ENCODE assay signal across 8 cellular contexts in genomic region chr2:71923887-71924533, GRCh38.
A peak's percentile ranks its signal among the peaks of the same experiment; 100 is the strongest.
DNase-seq lines count a peak whose midpoint lies in the region; ATAC-seq, FAIRE-seq and TF ChIP-seq lines count a peak whose summit lies in the region.

No MANE protein-coding gene starts in this region.

- peak; percentile 84 for DNase-seq in G401 (ENCODE audit: low spot score)
- peak; percentile 73 for DNase-seq in MV-4-11 (lab: John Stamatoyannopoulos, UW)
- DNase-seq in SKM-1 (lab: John Stamatoyannopoulos, UW; ENCODE audit: unreplicated experiment), result peak; percentile 60
- no peak for DNase-seq in ascending aorta (ENCODE audit: low spot score in 2 of 2)
- DNase-seq in hypothalamus (lab: John Stamatoyannopoulos, UW), result peak in 31 of 51 donors; percentile 8 to 71 (median 37)
- DNase-seq in small intestine, result peak; percentile 82

- in situ Hi-C loops in G401 (cut with HindIII; ENCODE audit: low sequenced_read_pairs), result no loop called here

- H3K9me3 ChIP-seq in ascending aorta, result no peaks in the 10 kb centered on the region
- no peaks in the 10 kb centered on the region for H3K9me3 ChIP-seq in small intestine (ENCODE audit: control insufficient read depth, low read depth)

- TF ChIP-seq CTCF in ascending aorta (IDR thresholded peaks at IDR 0.05), result peak; percentile 58 to 85 (median 78)

- ATAC-seq in GM21723 (IDR thresholded peaks at IDR 0.05; ENCODE audit: unreplicated experiment), result peak; percentile 84
- ATAC-seq in HG02973 (IDR thresholded peaks at IDR 0.05; ENCODE audit: unreplicated experiment), result no peak

- H3K27ac ChIP-seq in ascending aorta, result no peak overlapping the region
- H3K27ac ChIP-seq in small intestine (ENCODE audit: low read depth in 1 of 2, low read length in 1 of 2), result no peak overlapping the region

- H3K4me3 ChIP-seq in ascending aorta (no peak overlapping the region), small intestine (ENCODE audit: low read depth in 1 of 2, low read length in 2 of 2) (no peak overlapping the region)

- WGBS in small intestine, 3 donors, result 23 to 34% (median 23%) methylated on average over 7 of the region's 7 CpGs

- no peak for FAIRE-seq in small intestine (lab: Jason Lieb, UNC)

- H3K36me3 ChIP-seq in ascending aorta (no peaks in the 10 kb centered on the region), small intestine (ENCODE audit: control insufficient read depth in 2 of 2, insufficient read depth in 2 of 2, low read length in 2 of 2) (no peaks in the 10 kb centered on the region)

- no peaks in the 10 kb centered on the region for H3K27me3 ChIP-seq in ascending aorta
- no peaks in the 10 kb centered on the region for H3K27me3 ChIP-seq in small intestine (ENCODE audit: control insufficient read depth in 2 of 2, insufficient read depth in 2 of 2, low read length in 2 of 2)

- intact Hi-C loops in ascending aorta (cut with DNase I), result loop anchor here (1.0 to 10.0 kb wide), 4 partner anchors 71 to 377 kb away; no protein-coding TSS in a partner anchor

- H3K4me1 ChIP-seq in ascending aorta, result no peaks in the 10 kb centered on the region
- H3K4me1 ChIP-seq in small intestine (ENCODE audit: control insufficient read depth in 2 of 2, insufficient read depth in 1 of 2, low read depth in 1 of 2, low read length in 1 of 2), result peaks cover 0 to 2% of the 10 kb centered on the region in 2 donors

Comparison
In these comparisons a context has a peak if more than half of its experiments do, and no peak if none do; other contexts are left out.
1. DNase-seq: peak in G401 (single experiment), MV-4-11 (single experiment), SKM-1 (single experiment), hypothalamus (31 of 51) and small intestine (single experiment); none in ascending aorta (0 of 2).